In the genomic region with DNA sequence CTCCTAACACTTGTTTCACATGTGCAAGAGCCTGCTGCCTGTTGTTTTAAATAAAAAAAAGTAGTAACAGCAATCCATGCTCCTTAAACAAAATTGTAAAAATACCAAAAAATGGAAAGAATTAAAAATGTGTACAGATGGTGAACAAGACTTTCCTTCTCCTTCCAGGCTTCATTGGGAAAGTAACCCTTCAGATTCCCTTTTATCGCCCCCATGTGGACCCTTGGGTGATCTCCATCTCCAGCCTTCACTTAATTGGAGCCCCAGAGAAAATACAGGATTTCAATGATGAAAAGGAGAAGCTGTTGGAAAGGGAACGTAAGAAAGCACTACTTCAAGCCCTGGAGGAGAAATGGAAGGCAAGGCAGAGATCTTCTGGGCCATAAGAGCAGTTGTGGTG, we compare ENCODE assay signal across 9 cellular contexts. TPM values are rescaled to one million over a fixed set of nuclear protein-coding genes. Genes with fewer than 3 reads are reported as not detected.
DNase-seq lines count a peak whose midpoint lies in the region; ATAC-seq and TF ChIP-seq lines count a peak whose summit lies in the region.
"Had no signal": no experiment of that assay in that cellular context is flagged by ENCODE, and none has a peak within 500 bp of the region (broad histone marks: within the 10 kb centered on the region; RNA-seq: fewer than 3 reads in every experiment).

No MANE protein-coding gene starts in this region.

- DNase-seq in A673 (ENCODE audit: low spot score) (peak; percentile 40), EL (peak; percentile 14), RPMI8226 (peak; percentile 14), fibroblast of peridontal ligament (ENCODE audit: extremely low read depth) (peak; percentile 20), activated gamma-delta T cell (lab: John Stamatoyannopoulos, UW) (no peak)

- ATAC-seq in HG02938 (IDR thresholded peaks at IDR 0.05; ENCODE audit: unreplicated experiment) (no peak), GM19463 (IDR thresholded peaks at IDR 0.05; ENCODE audit: unreplicated experiment) (no peak), HG03521 (IDR thresholded peaks at IDR 0.05; ENCODE audit: unreplicated experiment) (no peak)

- CTCF ChIA-PET in A673 (lab: Charles Lee): interaction anchor here (1.0 kb wide), 1 partner anchor 119 kb away, joined by 5 read pairs; no protein-coding TSS in a partner anchor

- no peaks in the 10 kb centered on the region for H3K4me1 ChIP-seq in A673 (ENCODE audit: insufficient read depth, low read length, poor library complexity, severe bottlenecking)
- H3K4me1 ChIP-seq: SJSA1 had no signal

- POLR2A ChIA-PET in A673 (lab: Charles Lee; ENCODE audit: low non-redundant PET): no interaction called here

- H3K27me3 ChIP-seq in A673 (replicated peaks; ENCODE audit: insufficient read depth, low read depth, low read length, poor library complexity): no peaks in the 10 kb centered on the region
- H3K27me3 ChIP-seq: SJSA1 had no signal

- peaks cover 18% of the 10 kb centered on the region for H3K36me3 ChIP-seq in A673 (ENCODE audit: insufficient read depth, low read length, poor library complexity, severe bottlenecking)

- H3K4me3 ChIP-seq in A673 (ENCODE audit: low read depth, low read length, poor library complexity, severe bottlenecking): no peak overlapping the region
- H3K4me3 ChIP-seq: SJSA1 had no signal

- TF ChIP-seq CTCF in A673 (conservative IDR thresholded peaks at IDR 0.05; ENCODE audit: low read depth, low read length): peak; percentile 63

- no peak overlapping the region for H3K27ac ChIP-seq in A673 (ENCODE audit: low read depth, low read length, poor library complexity, severe bottlenecking)
- H3K27ac ChIP-seq: SJSA1 had no signal

- H3K9me3 ChIP-seq in A673 (ENCODE audit: low read depth, low read length, poor library complexity, severe bottlenecking): no peaks in the 10 kb centered on the region
- H3K9me3 ChIP-seq: SJSA1 had no signal

- no TSS peak for BruUV-seq in A673 (replicated peaks; lab: Mats Ljungman, UMichigan)

- intact Hi-C loops in A673 (cut with micrococcal nuclease; ENCODE audit: unreplicated experiment): no loop called here

RNA-seq across cellular contexts. Expression of a gene that starts 14.2 kb away (rescaled TPM):
- total RNA-seq in A673 (2021): 26.0 and 32.5 TPM in 2 replicates
